ENCODE assay signal across 8 cellular contexts in genomic region chr9:99104459-99105151, GRCh38. TPM values are rescaled to one million over a fixed set of nuclear protein-coding genes. Genes with fewer than 3 reads are reported as not detected.
A peak's percentile ranks its signal among the peaks of the same experiment; 100 is the strongest.
DNase-seq lines count a peak whose midpoint lies in the region; ATAC-seq and TF ChIP-seq lines count a peak whose summit lies in the region.

TGFBR1 (plus strand) TSS chr9:99105113; CDS start chr9:99105206, 93 bp downstream.

- intact Hi-C loops in left ventricle myocardium superior (cut with micrococcal nuclease) (no loop called here), psoas muscle (cut with DNase I) (no loop called here)

- H3K4me1 ChIP-seq in psoas muscle (peaks cover 36% of the 10 kb centered on the region), urinary bladder (ENCODE audit: insufficient read depth) (no peaks in the 10 kb centered on the region)

- ATAC-seq in HG02884 (IDR thresholded peaks at IDR 0.05; ENCODE audit: unreplicated experiment) (peak; percentile 87), left ventricle myocardium superior (peak; percentile 95), psoas muscle (peak; percentile 94 to 96 (median 94))

- H3K9me3 ChIP-seq in psoas muscle = no peaks in the 10 kb centered on the region

- H3K36me3 ChIP-seq in psoas muscle (ENCODE audit: insufficient read depth in 1 of 2, low read depth in 1 of 2) = no peaks in the 10 kb centered on the region
- H3K36me3 ChIP-seq in urinary bladder (ENCODE audit: insufficient read depth) = no peaks in the 10 kb centered on the region

- H3K27ac ChIP-seq in angular gyrus (ENCODE audit: low read depth, low read length) (peak within 1 kb of the TSS; percentile 31), psoas muscle (peak within 1 kb of the TSS; percentile 86), urinary bladder (ENCODE audit: low read depth) (peak within 1 kb of the TSS; percentile 90)

- DNase-seq in GM13976 (ENCODE audit: low spot score) (peak; percentile 98), NCI-H146 treated with DMSO at 0.1 percent for 48 hours (lab: John Stamatoyannopoulos, UW; ENCODE audit: unreplicated experiment) (peak; percentile 65), T-helper 2 cell (peak; percentile 86 to 95 (median 89)), left ventricle myocardium superior (peak; percentile 97), psoas muscle (peak; percentile 95 to 97)

- in situ Hi-C loops in GM13976 (cut with MboI; ENCODE audit: low sequenced_read_pairs, unreplicated experiment) = no loop called here

- 0 to 1% (median 0%) methylated on average over 46 to 60 of the region's 60 CpGs for WGBS in psoas muscle, 3 donors
- under 1% methylated on average over 60 of the region's 60 CpGs for WGBS in urinary bladder

- no peak for TF ChIP-seq CTCF in GM13976 (IDR thresholded peaks at IDR 0.05; ENCODE audit: borderline replicate concordance, control extremely low read depth, extremely low read depth, insufficient read depth, missing control alignments)
- TF ChIP-seq CTCF in psoas muscle (IDR thresholded peaks at IDR 0.05) = peak; percentile 11

- H3K27me3 ChIP-seq in psoas muscle (ENCODE audit: insufficient read depth in 3 of 3, low read length in 2 of 3) = no peaks in the 10 kb centered on the region

- H3K4me3 ChIP-seq in psoas muscle (peak within 1 kb of the TSS; percentile 86), urinary bladder (ENCODE audit: low read depth, low read length) (peak within 1 kb of the TSS; percentile 91)

RNA-seq across cellular contexts. Expression of gene TGFBR1, which starts in this region (rescaled TPM):
- total RNA-seq in left ventricle myocardium superior (12.3 TPM), psoas muscle (10 to 100 TPM; 18.3 to 25.7 (median 20.6) TPM), urinary bladder (120 TPM)
- polyA plus RNA-seq in psoas muscle (1 to 10 TPM; 5.3 to 7.8 (median 5.4) TPM), urinary bladder (14.9 TPM)

Comparison
In these comparisons a context has a peak if more than half of its experiments do, and no peak if none do; other contexts are left out.
1. Peak in every context shown above with its lines: DNase-seq, ATAC-seq, H3K4me3 ChIP-seq and H3K27ac ChIP-seq.
2. H3K27ac ChIP-seq: peak in every context shown above with its lines; median percentile 90 in urinary bladder; 86 in psoas muscle; 31 in angular gyrus.